In the genomic region with DNA sequence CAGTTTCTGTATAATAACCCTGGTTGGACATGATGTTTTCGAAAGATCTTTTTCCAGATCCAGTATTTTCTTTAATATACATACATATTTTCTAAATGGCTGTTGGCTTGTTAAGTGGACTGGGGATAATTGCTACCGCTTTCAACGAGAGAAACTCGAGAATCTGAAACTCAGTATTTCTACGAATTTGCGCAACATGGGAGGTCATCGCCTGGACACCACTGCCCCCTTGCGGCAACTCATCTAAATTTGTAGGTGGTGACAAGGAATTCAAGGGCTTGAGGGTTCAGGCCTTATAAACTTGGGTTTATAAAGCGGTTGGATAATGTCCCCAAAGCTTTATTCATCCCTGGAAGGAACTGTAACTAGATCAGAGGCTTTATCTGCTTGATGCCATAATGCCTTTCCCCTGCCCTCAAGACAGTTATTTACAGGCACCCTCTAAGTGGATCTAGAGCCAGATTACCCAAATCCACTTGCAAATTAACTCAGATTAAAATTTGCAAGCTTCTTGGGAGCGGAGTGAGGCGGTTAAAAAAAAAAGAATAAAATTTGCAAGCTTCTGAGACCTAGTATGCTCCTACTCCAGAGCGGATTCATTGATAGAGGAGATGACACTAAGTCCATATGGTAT, we compare ENCODE assay signal across 1 cellular context.
TF ChIP-seq lines count a peak whose summit lies in the region.

No MANE protein-coding gene starts in this region.

TF ChIP-seq in HepG2, 621 proteins besides CTCF, POLR2A, EP300 and RAD21 (continued from another document and continues in another):
- TF ChIP-seq ZNF883 (CRISPR knock-in tag; IDR thresholded peaks at IDR 0.05; ENCODE audit: not compliant biosample characterization) (no peak), NBN (conservative IDR thresholded peaks at IDR 0.05) (no peak), CENPX (CRISPR knock-in tag; IDR thresholded peaks at IDR 0.05) (no peak), ZNF747 (CRISPR knock-in tag; IDR thresholded peaks at IDR 0.05; ENCODE audit: borderline replicate concordance) (no peak), ZNF569 (CRISPR knock-in tag; IDR thresholded peaks at IDR 0.05; ENCODE audit: borderline replicate concordance) (no peak), THAP11 (CRISPR knock-in tag; IDR thresholded peaks at IDR 0.05) (0 out of 2 replicates have a peak, but pooled peaks have one; percentile 11), NAIF1 (CRISPR knock-in tag; IDR thresholded peaks at IDR 0.05; ENCODE audit: borderline replicate concordance) (0 out of 2 replicates have a peak, but pooled peaks have one; percentile 51), BORCS8-MEF2B (CRISPR knock-in tag; IDR thresholded peaks at IDR 0.05) (no peak), ZFP1 (CRISPR knock-in tag; IDR thresholded peaks at IDR 0.05) (no peak), NRL (CRISPR knock-in tag; IDR thresholded peaks at IDR 0.05; ENCODE audit: borderline replicate concordance) (no peak), ZNF232 (CRISPR knock-in tag; IDR thresholded peaks at IDR 0.05; ENCODE audit: borderline replicate concordance) (no peak), ZBTB21 (CRISPR knock-in tag; IDR thresholded peaks at IDR 0.05) (no peak), ZNF605 (CRISPR knock-in tag; IDR thresholded peaks at IDR 0.05) (no peak), ZNF124 (CRISPR knock-in tag; IDR thresholded peaks at IDR 0.05) (no peak), ELF1 (CRISPR knock-in tag; IDR thresholded peaks at IDR 0.05) (no peak), MED1 (CRISPR knock-in tag; IDR thresholded peaks at IDR 0.05) (no peak), FOSL2 (CRISPR knock-in tag; IDR thresholded peaks at IDR 0.05) (peak; percentile 20; the same call in 1 of the 2 replicates), NKX3-1 (CRISPR knock-in tag; IDR thresholded peaks at IDR 0.05) (no peak), STAG1 (CRISPR knock-in tag; IDR thresholded peaks at IDR 0.05) (peak; percentile 83), ZSCAN31 (CRISPR knock-in tag; IDR thresholded peaks at IDR 0.05; ENCODE audit: low read depth) (no peak), GATAD2A (CRISPR knock-in tag; IDR thresholded peaks at IDR 0.05) (no peak), HNRNPH1 (optimal IDR thresholded peaks at IDR 0.05; ENCODE audit: low read depth, low read length) (no peak), ZNF749 (CRISPR knock-in tag; IDR thresholded peaks at IDR 0.05; ENCODE audit: borderline replicate concordance) (no peak), ZFP37 (CRISPR knock-in tag; IDR thresholded peaks at IDR 0.05; ENCODE audit: borderline replicate concordance) (no peak), ZNF781 (CRISPR knock-in tag; IDR thresholded peaks at IDR 0.05; ENCODE audit: borderline replicate concordance, not compliant biosample characterization) (no peak), U2AF2 (IDR thresholded peaks at IDR 0.05; ENCODE audit: low read depth, low read length) (no peak), GABPA (IDR thresholded peaks at IDR 0.05; ENCODE audit: low read depth, low read length) (no peak), GABPA (CRISPR knock-in tag; IDR thresholded peaks at IDR 0.05; ENCODE audit: low read depth) (no peak)
- TF ChIP-seq, protein P1, sequence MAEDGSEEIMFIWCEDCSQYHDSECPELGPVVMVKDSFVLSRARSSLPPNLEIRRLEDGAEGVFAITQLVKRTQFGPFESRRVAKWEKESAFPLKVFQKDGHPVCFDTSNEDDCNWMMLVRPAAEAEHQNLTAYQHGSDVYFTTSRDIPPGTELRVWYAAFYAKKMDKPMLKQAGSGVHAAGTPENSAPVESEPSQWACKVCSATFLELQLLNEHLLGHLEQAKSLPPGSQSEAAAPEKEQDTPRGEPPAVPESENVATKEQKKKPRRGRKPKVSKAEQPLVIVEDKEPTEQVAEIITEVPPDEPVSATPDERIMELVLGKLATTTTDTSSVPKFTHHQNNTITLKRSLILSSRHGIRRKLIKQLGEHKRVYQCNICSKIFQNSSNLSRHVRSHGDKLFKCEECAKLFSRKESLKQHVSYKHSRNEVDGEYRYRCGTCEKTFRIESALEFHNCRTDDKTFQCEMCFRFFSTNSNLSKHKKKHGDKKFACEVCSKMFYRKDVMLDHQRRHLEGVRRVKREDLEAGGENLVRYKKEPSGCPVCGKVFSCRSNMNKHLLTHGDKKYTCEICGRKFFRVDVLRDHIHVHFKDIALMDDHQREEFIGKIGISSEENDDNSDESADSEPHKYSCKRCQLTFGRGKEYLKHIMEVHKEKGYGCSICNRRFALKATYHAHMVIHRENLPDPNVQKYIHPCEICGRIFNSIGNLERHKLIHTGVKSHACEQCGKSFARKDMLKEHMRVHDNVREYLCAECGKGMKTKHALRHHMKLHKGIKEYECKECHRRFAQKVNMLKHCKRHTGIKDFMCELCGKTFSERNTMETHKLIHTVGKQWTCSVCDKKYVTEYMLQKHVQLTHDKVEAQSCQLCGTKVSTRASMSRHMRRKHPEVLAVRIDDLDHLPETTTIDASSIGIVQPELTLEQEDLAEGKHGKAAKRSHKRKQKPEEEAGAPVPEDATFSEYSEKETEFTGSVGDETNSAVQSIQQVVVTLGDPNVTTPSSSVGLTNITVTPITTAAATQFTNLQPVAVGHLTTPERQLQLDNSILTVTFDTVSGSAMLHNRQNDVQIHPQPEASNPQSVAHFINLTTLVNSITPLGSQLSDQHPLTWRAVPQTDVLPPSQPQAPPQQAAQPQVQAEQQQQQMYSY (CRISPR knock-in tag; IDR thresholded peaks at IDR 0.05): no peak
- TF ChIP-seq, protein P2, sequence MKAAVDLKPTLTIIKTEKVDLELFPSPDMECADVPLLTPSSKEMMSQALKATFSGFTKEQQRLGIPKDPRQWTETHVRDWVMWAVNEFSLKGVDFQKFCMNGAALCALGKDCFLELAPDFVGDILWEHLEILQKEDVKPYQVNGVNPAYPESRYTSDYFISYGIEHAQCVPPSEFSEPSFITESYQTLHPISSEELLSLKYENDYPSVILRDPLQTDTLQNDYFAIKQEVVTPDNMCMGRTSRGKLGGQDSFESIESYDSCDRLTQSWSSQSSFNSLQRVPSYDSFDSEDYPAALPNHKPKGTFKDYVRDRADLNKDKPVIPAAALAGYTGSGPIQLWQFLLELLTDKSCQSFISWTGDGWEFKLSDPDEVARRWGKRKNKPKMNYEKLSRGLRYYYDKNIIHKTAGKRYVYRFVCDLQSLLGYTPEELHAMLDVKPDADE (CRISPR knock-in tag; IDR thresholded peaks at IDR 0.05): no peak
- TF ChIP-seq, protein P3, sequence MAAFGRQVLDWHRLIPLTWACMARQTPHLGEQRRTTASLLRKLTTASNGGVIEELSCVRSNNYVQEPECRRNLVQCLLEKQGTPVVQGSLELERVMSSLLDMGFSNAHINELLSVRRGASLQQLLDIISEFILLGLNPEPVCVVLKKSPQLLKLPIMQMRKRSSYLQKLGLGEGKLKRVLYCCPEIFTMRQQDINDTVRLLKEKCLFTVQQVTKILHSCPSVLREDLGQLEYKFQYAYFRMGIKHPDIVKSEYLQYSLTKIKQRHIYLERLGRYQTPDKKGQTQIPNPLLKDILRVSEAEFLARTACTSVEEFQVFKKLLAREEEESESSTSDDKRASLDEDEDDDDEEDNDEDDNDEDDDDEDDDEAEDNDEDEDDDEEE (CRISPR knock-in tag; IDR thresholded peaks at IDR 0.05): no peak
- TF ChIP-seq, protein P4, sequence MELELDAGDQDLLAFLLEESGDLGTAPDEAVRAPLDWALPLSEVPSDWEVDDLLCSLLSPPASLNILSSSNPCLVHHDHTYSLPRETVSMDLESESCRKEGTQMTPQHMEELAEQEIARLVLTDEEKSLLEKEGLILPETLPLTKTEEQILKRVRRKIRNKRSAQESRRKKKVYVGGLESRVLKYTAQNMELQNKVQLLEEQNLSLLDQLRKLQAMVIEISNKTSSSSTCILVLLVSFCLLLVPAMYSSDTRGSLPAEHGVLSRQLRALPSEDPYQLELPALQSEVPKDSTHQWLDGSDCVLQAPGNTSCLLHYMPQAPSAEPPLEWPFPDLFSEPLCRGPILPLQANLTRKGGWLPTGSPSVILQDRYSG (CRISPR knock-in tag; IDR thresholded peaks at IDR 0.05): no peak
- TF ChIP-seq, protein P5, sequence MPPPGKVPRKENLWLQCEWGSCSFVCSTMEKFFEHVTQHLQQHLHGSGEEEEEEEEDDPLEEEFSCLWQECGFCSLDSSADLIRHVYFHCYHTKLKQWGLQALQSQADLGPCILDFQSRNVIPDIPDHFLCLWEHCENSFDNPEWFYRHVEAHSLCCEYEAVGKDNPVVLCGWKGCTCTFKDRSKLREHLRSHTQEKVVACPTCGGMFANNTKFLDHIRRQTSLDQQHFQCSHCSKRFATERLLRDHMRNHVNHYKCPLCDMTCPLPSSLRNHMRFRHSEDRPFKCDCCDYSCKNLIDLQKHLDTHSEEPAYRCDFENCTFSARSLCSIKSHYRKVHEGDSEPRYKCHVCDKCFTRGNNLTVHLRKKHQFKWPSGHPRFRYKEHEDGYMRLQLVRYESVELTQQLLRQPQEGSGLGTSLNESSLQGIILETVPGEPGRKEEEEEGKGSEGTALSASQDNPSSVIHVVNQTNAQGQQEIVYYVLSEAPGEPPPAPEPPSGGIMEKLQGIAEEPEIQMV (CRISPR knock-in tag; IDR thresholded peaks at IDR 0.05; ENCODE audit: low read depth): no peak
- TF ChIP-seq, protein P6, sequence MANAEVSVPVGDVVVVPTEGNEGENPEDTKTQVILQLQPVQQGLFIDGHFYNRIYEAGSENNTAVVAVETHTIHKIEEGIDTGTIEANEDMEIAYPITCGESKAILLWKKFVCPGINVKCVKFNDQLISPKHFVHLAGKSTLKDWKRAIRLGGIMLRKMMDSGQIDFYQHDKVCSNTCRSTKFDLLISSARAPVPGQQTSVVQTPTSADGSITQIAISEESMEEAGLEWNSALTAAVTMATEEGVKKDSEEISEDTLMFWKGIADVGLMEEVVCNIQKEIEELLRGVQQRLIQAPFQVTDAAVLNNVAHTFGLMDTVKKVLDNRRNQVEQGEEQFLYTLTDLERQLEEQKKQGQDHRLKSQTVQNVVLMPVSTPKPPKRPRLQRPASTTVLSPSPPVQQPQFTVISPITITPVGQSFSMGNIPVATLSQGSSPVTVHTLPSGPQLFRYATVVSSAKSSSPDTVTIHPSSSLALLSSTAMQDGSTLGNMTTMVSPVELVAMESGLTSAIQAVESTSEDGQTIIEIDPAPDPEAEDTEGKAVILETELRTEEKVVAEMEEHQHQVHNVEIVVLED (CRISPR knock-in tag; IDR thresholded peaks at IDR 0.05; ENCODE audit: borderline replicate concordance): no peak
- TF ChIP-seq, protein P7, sequence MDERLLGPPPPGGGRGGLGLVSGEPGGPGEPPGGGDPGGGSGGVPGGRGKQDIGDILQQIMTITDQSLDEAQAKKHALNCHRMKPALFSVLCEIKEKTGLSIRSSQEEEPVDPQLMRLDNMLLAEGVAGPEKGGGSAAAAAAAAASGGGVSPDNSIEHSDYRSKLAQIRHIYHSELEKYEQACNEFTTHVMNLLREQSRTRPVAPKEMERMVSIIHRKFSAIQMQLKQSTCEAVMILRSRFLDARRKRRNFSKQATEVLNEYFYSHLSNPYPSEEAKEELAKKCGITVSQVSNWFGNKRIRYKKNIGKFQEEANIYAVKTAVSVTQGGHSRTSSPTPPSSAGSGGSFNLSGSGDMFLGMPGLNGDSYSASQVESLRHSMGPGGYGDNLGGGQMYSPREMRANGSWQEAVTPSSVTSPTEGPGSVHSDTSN (CRISPR knock-in tag; IDR thresholded peaks at IDR 0.05): no peak
- TF ChIP-seq, protein P8, sequence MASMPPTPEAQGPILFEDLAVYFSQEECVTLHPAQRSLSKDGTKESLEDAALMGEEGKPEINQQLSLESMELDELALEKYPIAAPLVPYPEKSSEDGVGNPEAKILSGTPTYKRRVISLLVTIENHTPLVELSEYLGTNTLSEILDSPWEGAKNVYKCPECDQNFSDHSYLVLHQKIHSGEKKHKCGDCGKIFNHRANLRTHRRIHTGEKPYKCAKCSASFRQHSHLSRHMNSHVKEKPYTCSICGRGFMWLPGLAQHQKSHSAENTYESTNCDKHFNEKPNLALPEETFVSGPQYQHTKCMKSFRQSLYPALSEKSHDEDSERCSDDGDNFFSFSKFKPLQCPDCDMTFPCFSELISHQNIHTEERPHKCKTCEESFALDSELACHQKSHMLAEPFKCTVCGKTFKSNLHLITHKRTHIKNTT (CRISPR knock-in tag; IDR thresholded peaks at IDR 0.05): no peak
- TF ChIP-seq, protein P9, sequence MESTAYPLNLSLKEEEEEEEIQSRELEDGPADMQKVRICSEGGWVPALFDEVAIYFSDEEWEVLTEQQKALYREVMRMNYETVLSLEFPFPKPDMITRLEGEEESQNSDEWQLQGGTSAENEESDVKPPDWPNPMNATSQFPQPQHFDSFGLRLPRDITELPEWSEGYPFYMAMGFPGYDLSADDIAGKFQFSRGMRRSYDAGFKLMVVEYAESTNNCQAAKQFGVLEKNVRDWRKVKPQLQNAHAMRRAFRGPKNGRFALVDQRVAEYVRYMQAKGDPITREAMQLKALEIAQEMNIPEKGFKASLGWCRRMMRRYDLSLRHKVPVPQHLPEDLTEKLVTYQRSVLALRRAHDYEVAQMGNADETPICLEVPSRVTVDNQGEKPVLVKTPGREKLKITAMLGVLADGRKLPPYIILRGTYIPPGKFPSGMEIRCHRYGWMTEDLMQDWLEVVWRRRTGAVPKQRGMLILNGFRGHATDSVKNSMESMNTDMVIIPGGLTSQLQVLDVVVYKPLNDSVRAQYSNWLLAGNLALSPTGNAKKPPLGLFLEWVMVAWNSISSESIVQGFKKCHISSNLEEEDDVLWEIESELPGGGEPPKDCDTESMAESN (CRISPR knock-in tag; conservative IDR thresholded peaks at IDR 0.05): no peak
- TF ChIP-seq, protein P10, sequence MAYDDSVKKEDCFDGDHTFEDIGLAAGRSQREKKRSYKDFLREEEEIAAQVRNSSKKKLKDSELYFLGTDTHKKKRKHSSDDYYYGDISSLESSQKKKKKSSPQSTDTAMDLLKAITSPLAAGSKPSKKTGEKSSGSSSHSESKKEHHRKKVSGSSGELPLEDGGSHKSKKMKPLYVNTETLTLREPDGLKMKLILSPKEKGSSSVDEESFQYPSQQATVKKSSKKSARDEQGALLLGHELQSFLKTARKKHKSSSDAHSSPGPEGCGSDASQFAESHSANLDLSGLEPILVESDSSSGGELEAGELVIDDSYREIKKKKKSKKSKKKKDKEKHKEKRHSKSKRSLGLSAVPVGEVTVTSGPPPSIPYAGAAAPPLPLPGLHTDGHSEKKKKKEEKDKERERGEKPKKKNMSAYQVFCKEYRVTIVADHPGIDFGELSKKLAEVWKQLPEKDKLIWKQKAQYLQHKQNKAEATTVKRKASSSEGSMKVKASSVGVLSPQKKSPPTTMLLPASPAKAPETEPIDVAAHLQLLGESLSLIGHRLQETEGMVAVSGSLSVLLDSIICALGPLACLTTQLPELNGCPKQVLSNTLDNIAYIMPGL (CRISPR knock-in tag; IDR thresholded peaks at IDR 0.05; ENCODE audit: borderline replicate concordance in 1 of 2, low read depth in 1 of 2): peak in 1 of 2 experiments; percentile 63; a peak in 2 of 4 replicates
- TF ChIP-seq, protein P11, sequence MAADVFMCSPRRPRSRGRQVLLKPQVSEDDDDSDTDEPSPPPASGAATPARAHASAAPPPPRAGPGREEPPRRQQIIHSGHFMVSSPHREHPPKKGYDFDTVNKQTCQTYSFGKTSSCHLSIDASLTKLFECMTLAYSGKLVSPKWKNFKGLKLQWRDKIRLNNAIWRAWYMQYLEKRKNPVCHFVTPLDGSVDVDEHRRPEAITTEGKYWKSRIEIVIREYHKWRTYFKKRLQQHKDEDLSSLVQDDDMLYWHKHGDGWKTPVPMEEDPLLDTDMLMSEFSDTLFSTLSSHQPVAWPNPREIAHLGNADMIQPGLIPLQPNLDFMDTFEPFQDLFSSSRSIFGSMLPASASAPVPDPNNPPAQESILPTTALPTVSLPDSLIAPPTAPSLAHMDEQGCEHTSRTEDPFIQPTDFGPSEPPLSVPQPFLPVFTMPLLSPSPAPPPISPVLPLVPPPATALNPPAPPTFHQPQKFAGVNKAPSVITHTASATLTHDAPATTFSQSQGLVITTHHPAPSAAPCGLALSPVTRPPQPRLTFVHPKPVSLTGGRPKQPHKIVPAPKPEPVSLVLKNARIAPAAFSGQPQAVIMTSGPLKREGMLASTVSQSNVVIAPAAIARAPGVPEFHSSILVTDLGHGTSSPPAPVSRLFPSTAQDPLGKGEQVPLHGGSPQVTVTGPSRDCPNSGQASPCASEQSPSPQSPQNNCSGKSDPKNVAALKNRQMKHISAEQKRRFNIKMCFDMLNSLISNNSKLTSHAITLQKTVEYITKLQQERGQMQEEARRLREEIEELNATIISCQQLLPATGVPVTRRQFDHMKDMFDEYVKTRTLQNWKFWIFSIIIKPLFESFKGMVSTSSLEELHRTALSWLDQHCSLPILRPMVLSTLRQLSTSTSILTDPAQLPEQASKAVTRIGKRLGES (CRISPR knock-in tag; IDR thresholded peaks at IDR 0.05; ENCODE audit: borderline replicate concordance): no peak
